9 cellular contexts compared by ENCODE assay signal in genomic region chr21:44926364-44927101, GRCh38. TPM values are rescaled to one million over a fixed set of nuclear protein-coding genes. Genes with fewer than 3 reads are reported as not detected.
DNase-seq lines count a peak whose midpoint lies in the region; ATAC-seq and TF ChIP-seq lines count a peak whose summit lies in the region.
"Had no signal": no experiment of that assay in that cellular context is flagged by ENCODE, and none has a peak within 500 bp of the region (broad histone marks: within the 10 kb centered on the region; RNA-seq: fewer than 3 reads in every experiment).

No MANE protein-coding gene starts in this region.

- DNase-seq in T-helper 2 cell: peak in 3 of 5 experiments; percentile 59 to 71 (median 61)
- DNase-seq in stimulated activated CD4-positive, alpha-beta T cell treated with anti-CD3 and anti-CD28 coated beads, Interleukin-4, amount 100 ng/mL, for 24 hours: peak; percentile 48
- DNase-seq in DMS 273 (lab: John Stamatoyannopoulos, UW; ENCODE audit: unreplicated experiment): no peak
- DNase-seq in NCI-H345 (lab: John Stamatoyannopoulos, UW): no peak
- no peak for DNase-seq in HuH-7 (ENCODE audit: low spot score)
- DNase-seq: glutamatergic neuron had no signal

- H3K9me3 Mint-ChIP-seq in dendritic cell treated with granulocyte-macrophage colony-stimulating factor and Interleukin-4, amounts not matched to agents 40 ng/mL and 50 ng/mL, for 4 days: no peaks in the 10 kb centered on the region

- H3K27ac Mint-ChIP-seq in dendritic cell treated with granulocyte-macrophage colony-stimulating factor and Interleukin-4, amounts not matched to agents 40 ng/mL and 50 ng/mL, for 4 days: peak overlapping the region; percentile 86

- intact Hi-C loops in dendritic cell treated with granulocyte-macrophage colony-stimulating factor and Interleukin-4, amounts not matched to agents 40 ng/mL and 50 ng/mL, for 4 days (cut with micrococcal nuclease): loop anchor here (5.0 kb wide), 2 partner anchors 44 to 124 kb away; partner anchors contain the start of gene UBE2G2

- H3K4me3 Mint-ChIP-seq in dendritic cell treated with granulocyte-macrophage colony-stimulating factor and Interleukin-4, amounts not matched to agents 40 ng/mL and 50 ng/mL, for 4 days: peak overlapping the region; percentile 80

- H3K36me3 Mint-ChIP-seq in dendritic cell treated with granulocyte-macrophage colony-stimulating factor and Interleukin-4, amounts not matched to agents 40 ng/mL and 50 ng/mL, for 4 days (ENCODE audit: low read depth): peaks cover 10% of the 10 kb centered on the region

- peak; percentile 17 for TF ChIP-seq POLR2A in GM19193 (IDR thresholded peaks at IDR 0.05; ENCODE audit: extremely low read depth, insufficient read depth, insufficient read length)

- no peak for ATAC-seq in esophagus mucosa

- H3K27me3 Mint-ChIP-seq in dendritic cell treated with granulocyte-macrophage colony-stimulating factor and Interleukin-4, amounts not matched to agents 40 ng/mL and 50 ng/mL, for 4 days: no peaks in the 10 kb centered on the region

- H3K4me1 Mint-ChIP-seq in dendritic cell treated with granulocyte-macrophage colony-stimulating factor and Interleukin-4, amounts not matched to agents 40 ng/mL and 50 ng/mL, for 4 days (ENCODE audit: low read depth): peaks cover 94% of the 10 kb centered on the region

RNA-seq across cellular contexts. Expression of gene ITGB2, which starts 5.8 kb away (rescaled TPM):
- 7.1 TPM for total RNA-seq in esophagus mucosa

RNA-seq across cellular contexts. Expression of gene SLX9, which starts 13.3 kb away (rescaled TPM):
- 27.2 TPM for total RNA-seq in esophagus mucosa

RNA-seq across cellular contexts. Expression of gene PTTG1IP, which starts 53.0 kb away (rescaled TPM):
- total RNA-seq in esophagus mucosa: 67.1 TPM

Comparison
In these comparisons a context has a peak if more than half of its experiments do, and no peak if none do; other contexts are left out.
1. DNase-seq: peak in T-helper 2 cell (3 of 5) and stimulated activated CD4-positive, alpha-beta T cell treated with anti-CD3 and anti-CD28 coated beads, Interleukin-4, amount 100 ng/mL, for 24 hours (single experiment); none in DMS 273 (single experiment), NCI-H345 (single experiment) and HuH-7 (single experiment).